11 cellular contexts compared by ENCODE assay signal in genomic region chr16:88387941-88388627, GRCh38. TPM values are rescaled to one million over a fixed set of nuclear protein-coding genes. Genes with fewer than 3 reads are reported as not detected.
DNase-seq lines count a peak whose midpoint lies in the region; ATAC-seq and TF ChIP-seq lines count a peak whose summit lies in the region.
"Had no signal": no experiment of that assay in that cellular context is flagged by ENCODE, and none has a peak within 500 bp of the region (broad histone marks: within the 10 kb centered on the region; RNA-seq: fewer than 3 reads in every experiment).

No MANE protein-coding gene starts in this region.

- no peaks in the 10 kb centered on the region for H3K36me3 Mint-ChIP-seq in osteocyte (ENCODE audit: unreplicated experiment)

- no peaks in the 10 kb centered on the region for H3K9me3 Mint-ChIP-seq in osteocyte (ENCODE audit: unreplicated experiment)

- no peak for ATAC-seq in HG03097 (IDR thresholded peaks at IDR 0.05; ENCODE audit: low FRiP score, unreplicated experiment)
- ATAC-seq in GM19397 (IDR thresholded peaks at IDR 0.05; ENCODE audit: unreplicated experiment) = no peak

- peaks cover 27% of the 10 kb centered on the region for H3K4me1 Mint-ChIP-seq in osteocyte (ENCODE audit: unreplicated experiment)

- no peaks in the 10 kb centered on the region for H3K9me3 ChIP-seq in left ventricle myocardium inferior (replicated peaks)
- H3K9me3 ChIP-seq: BLaER1 treated with 17β-estradiol and CSF1 and Interleukin-3, amounts not matched to agents 10 nM and 100 nM had no signal

- peak overlapping the region; percentile 70 for H3K27ac ChIP-seq in left ventricle myocardium inferior (replicated peaks)
- H3K27ac ChIP-seq: BLaER1 treated with 17β-estradiol and CSF1 and Interleukin-3, amounts not matched to agents 10 nM and 100 nM; parathyroid adenoma had no signal

- no peak overlapping the region for H3K4me3 Mint-ChIP-seq in osteocyte (ENCODE audit: unreplicated experiment)

- intact Hi-C loops in left ventricle myocardium inferior (cut with micrococcal nuclease) = no loop called here

- H3K4me3 ChIP-seq in AG10803 (ENCODE audit: low read length) (no peak overlapping the region; the same call in 1 of the 2 replicates), WI38 (ENCODE audit: low read depth, low read length) (peak overlapping the region; percentile 30), left ventricle myocardium inferior (no peak overlapping the region)
- H3K4me3 ChIP-seq: BLaER1 treated with 17β-estradiol and CSF1 and Interleukin-3, amounts not matched to agents 10 nM and 100 nM had no signal

- H3K4me1 ChIP-seq in left ventricle myocardium inferior = peaks cover 44% of the 10 kb centered on the region
- H3K4me1 ChIP-seq: parathyroid adenoma had no signal

- DNase-seq in AG10803 (ENCODE audit: low read depth) = peak; percentile 83
- peak; percentile 38 for DNase-seq in left ventricle myocardium inferior
- DNase-seq in osteocyte (ENCODE audit: extremely low spot score, unreplicated experiment) = peak; percentile 89
- DNase-seq in activated CD4-positive, alpha-beta T cell treated with anti-CD3 and anti-CD28 coated beads, Interleukin-2, amount 50 U/mL, for 4 hours = no peak
- no peak for DNase-seq in NCI-H2107 treated with DMSO at 0.1 percent for 48 hours (lab: John Stamatoyannopoulos, UW; ENCODE audit: unreplicated experiment)
- DNase-seq: activated naive CD4-positive, alpha-beta T cell had no signal

- peak overlapping the region; percentile 69 for H3K27ac Mint-ChIP-seq in osteocyte (ENCODE audit: unreplicated experiment)

- H3K27me3 Mint-ChIP-seq in osteocyte (ENCODE audit: unreplicated experiment) = no peaks in the 10 kb centered on the region

- no peaks in the 10 kb centered on the region for H3K36me3 ChIP-seq in left ventricle myocardium inferior
- H3K36me3 ChIP-seq: BLaER1 treated with 17β-estradiol and CSF1 and Interleukin-3, amounts not matched to agents 10 nM and 100 nM had no signal

- TF ChIP-seq CTCF in AG10803 (conservative IDR thresholded peaks at IDR 0.05; ENCODE audit: low read length) (no peak), WI38 (IDR thresholded peaks at IDR 0.05; ENCODE audit: low read depth, low read length) (no peak), left ventricle myocardium inferior (IDR thresholded peaks at IDR 0.05; ENCODE audit: borderline replicate concordance) (no peak), osteocyte (IDR thresholded peaks at IDR 0.05) (peak; percentile 20)

- H3K27me3 ChIP-seq in left ventricle myocardium inferior (ENCODE audit: low read depth) = peaks cover 87% of the 10 kb centered on the region

RNA-seq across cellular contexts. Expression of gene ZNF469, which starts 5.3 kb away (rescaled TPM):
- 0.74 TPM for total RNA-seq in left ventricle myocardium inferior
- total RNA-seq in osteocyte = 4.1 and 4.6 TPM in 2 replicates

Comparison
In these comparisons a context has a peak if more than half of its experiments do, and no peak if none do; other contexts are left out.
1. DNase-seq: peak in AG10803 (single experiment), left ventricle myocardium inferior (single experiment) and osteocyte (single experiment); none in activated CD4-positive, alpha-beta T cell treated with anti-CD3 and anti-CD28 coated beads, Interleukin-2, amount 50 U/mL, for 4 hours (0 of 2) and NCI-H2107 treated with DMSO at 0.1 percent for 48 hours (single experiment).